ENCODE assay signal across 16 cellular contexts in the genomic region with DNA sequence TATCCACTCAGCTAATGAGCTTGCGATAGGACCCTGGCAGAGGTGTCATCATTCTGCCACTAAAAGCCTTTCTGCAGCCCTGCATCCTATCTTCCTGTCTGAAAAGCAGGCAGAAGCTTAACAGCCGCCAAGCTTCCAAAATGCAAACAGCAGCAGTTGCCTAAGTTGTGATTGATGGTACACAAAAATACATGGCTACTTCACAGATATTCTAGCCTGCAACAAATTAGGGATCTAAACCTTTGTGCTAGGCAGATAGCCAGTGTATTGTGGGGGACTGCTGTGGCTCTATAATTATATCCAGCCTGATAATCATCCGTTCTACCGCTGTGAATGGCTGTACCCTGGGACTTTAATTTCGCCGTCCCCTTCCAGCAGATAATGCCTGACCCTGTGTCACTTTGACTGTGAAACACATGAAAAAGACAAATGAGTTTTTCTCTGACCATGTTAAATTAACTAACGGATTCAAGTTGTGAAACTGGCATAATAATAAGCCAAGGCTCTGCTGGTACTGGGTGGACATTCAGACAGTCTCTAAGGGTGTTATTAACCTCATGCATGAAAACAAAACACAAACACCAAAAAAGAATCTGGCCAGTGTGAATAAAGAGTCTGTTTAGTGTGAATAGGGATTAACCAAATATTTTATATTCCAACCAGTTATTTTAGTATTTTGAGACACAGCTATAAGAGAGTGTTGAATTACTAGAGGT. TPM values are rescaled to one million over a fixed set of nuclear protein-coding genes. Genes with fewer than 3 reads are reported as not detected.
DNase-seq lines count a peak whose midpoint lies in the region; ATAC-seq and TF ChIP-seq lines count a peak whose summit lies in the region.
"Had no signal": no experiment of that assay in that cellular context is flagged by ENCODE, and none has a peak within 500 bp of the region (broad histone marks: within the 10 kb centered on the region; RNA-seq: fewer than 3 reads in every experiment).

No MANE protein-coding gene starts in this region.

- no peaks in the 10 kb centered on the region for H3K9me3 ChIP-seq in muscle layer of duodenum (ENCODE audit: control insufficient read depth in 1 of 2, low read length in 2 of 2)

- POLR2A ChIA-PET in MCF 10A (lab: Yijun Ruan, JAX): no interaction called here

- no peaks in the 10 kb centered on the region for H3K36me3 ChIP-seq in muscle layer of duodenum (ENCODE audit: control insufficient read depth in 1 of 2, insufficient read depth in 2 of 2, low read length in 2 of 2)

- no peak overlapping the region for H3K4me3 Mint-ChIP-seq in MCF 10A (ENCODE audit: unreplicated experiment)
- H3K4me3 Mint-ChIP-seq: activated CD4-positive, alpha-beta memory T cell treated with anti-CD3 and anti-CD28 coated beads for 36 hours; T-helper 1 cell treated with Interleukin-12 subunit alpha and Interleukin-12 subunit beta and Interleukin-4 antibody, amounts not matched to agents 30 μg/mL and 1 μg/mL, for 36 hours had no signal

- peak; percentile 13 for DNase-seq in COLO668 (lab: John Stamatoyannopoulos, UW; ENCODE audit: unreplicated experiment)
- DNase-seq in NCI-H2081 (lab: John Stamatoyannopoulos, UW): peak; percentile 33 to 83
- no peak for DNase-seq in MCF 10A (ENCODE audit: unreplicated experiment)
- DNase-seq in activated effector memory CD4-positive, alpha-beta T cell treated with anti-CD3 and anti-CD28 coated beads, Interleukin-2, amount 50 U/mL, for 16 hours: no peak
- DNase-seq in NCI-H128 (lab: John Stamatoyannopoulos, UW; ENCODE audit: unreplicated experiment): no peak
- DNase-seq: activated CD4-positive, alpha-beta memory T cell treated with anti-CD3 and anti-CD28 coated beads for 36 hours; DND-41; KBM-7; left cardiac atrium; NCI-H2029 treated with DMSO at 0.1 percent for 48 hours; PC-3 had no signal

- H3K4me3 ChIP-seq in muscle layer of duodenum (ENCODE audit: low read depth in 1 of 2, low read length in 2 of 2): peak overlapping the region; percentile 24 to 34
- H3K4me3 ChIP-seq: GM12878 had no signal

- no peaks in the 10 kb centered on the region for H3K36me3 Mint-ChIP-seq in MCF 10A (ENCODE audit: insufficient read depth, unreplicated experiment)
- H3K36me3 Mint-ChIP-seq: activated CD4-positive, alpha-beta memory T cell treated with anti-CD3 and anti-CD28 coated beads for 36 hours had no signal

- peaks cover 19 to 38% of the 10 kb centered on the region in 2 donors for H3K4me1 ChIP-seq in muscle layer of duodenum (ENCODE audit: control insufficient read depth in 1 of 2, insufficient read depth in 2 of 2, low read length in 2 of 2)

- no peaks in the 10 kb centered on the region for H3K27me3 ChIP-seq in muscle layer of duodenum (ENCODE audit: low read depth, low read length)

- CTCF ChIA-PET in MCF 10A (lab: Yijun Ruan, JAX): interaction anchor here (0.6 to 0.8 kb wide), 4 partner anchors 29 to 1100 kb away, joined by 3 read pairs; no protein-coding TSS in a partner anchor

- H3K27me3 Mint-ChIP-seq in MCF 10A (ENCODE audit: insufficient read depth, unreplicated experiment): no peaks in the 10 kb centered on the region
- H3K27me3 Mint-ChIP-seq: activated CD4-positive, alpha-beta memory T cell treated with anti-CD3 and anti-CD28 coated beads for 36 hours had no signal

- no peak for ATAC-seq in HG03108 (IDR thresholded peaks at IDR 0.05; ENCODE audit: unreplicated experiment)
- ATAC-seq: GM12878, PC-3 had no signal

- BruUV-seq in MCF 10A (replicated peaks; lab: Mats Ljungman, UMichigan): no TSS peak

- intact Hi-C loops in MCF 10A (cut with micrococcal nuclease): no loop called here

- H3K4me1 Mint-ChIP-seq in MCF 10A (ENCODE audit: insufficient read depth, unreplicated experiment): no peaks in the 10 kb centered on the region

- H3K9me3 Mint-ChIP-seq in MCF 10A (ENCODE audit: unreplicated experiment): no peaks in the 10 kb centered on the region
- H3K9me3 Mint-ChIP-seq: activated CD4-positive, alpha-beta memory T cell treated with anti-CD3 and anti-CD28 coated beads for 36 hours; T-helper 1 cell treated with Interleukin-12 subunit alpha and Interleukin-12 subunit beta and Interleukin-4 antibody, amounts not matched to agents 30 μg/mL and 1 μg/mL, for 36 hours had no signal

- no peak overlapping the region for H3K27ac Mint-ChIP-seq in MCF 10A (ENCODE audit: low read depth, unreplicated experiment)
- H3K27ac Mint-ChIP-seq: activated CD4-positive, alpha-beta memory T cell treated with anti-CD3 and anti-CD28 coated beads for 36 hours; T-helper 1 cell treated with Interleukin-12 subunit alpha and Interleukin-12 subunit beta and Interleukin-4 antibody, amounts not matched to agents 30 μg/mL and 1 μg/mL, for 36 hours had no signal

- H3K27ac ChIP-seq in cingulate gyrus (ENCODE audit: low read depth, low read length) (peak overlapping the region; percentile 39), muscle layer of duodenum (ENCODE audit: low read length) (peak overlapping the region; percentile 48)

- TF ChIP-seq CTCF in MCF 10A (IDR thresholded peaks at IDR 0.05; ENCODE audit: unreplicated experiment): no peak

RNA-seq across cellular contexts. Expression of gene SEMA6A, which starts 45.9 kb away (rescaled TPM):
- total RNA-seq in MCF 10A (2022): 1.5 and 2.1 TPM in 2 replicates
- total RNA-seq: activated CD4-positive, alpha-beta memory T cell treated with anti-CD3 and anti-CD28 coated beads for 36 hours; PC-3 had no signal

Comparison
In these comparisons a context has a peak if more than half of its experiments do, and no peak if none do; other contexts are left out.
1. DNase-seq: peak in COLO668 (single experiment) and NCI-H2081 (2 of 2); none in MCF 10A (single experiment), activated effector memory CD4-positive, alpha-beta T cell treated with anti-CD3 and anti-CD28 coated beads, Interleukin-2, amount 50 U/mL, for 16 hours (single experiment) and NCI-H128 (single experiment).